Comparison of ENCODE assay signal across 23 cellular contexts in the genomic region with DNA sequence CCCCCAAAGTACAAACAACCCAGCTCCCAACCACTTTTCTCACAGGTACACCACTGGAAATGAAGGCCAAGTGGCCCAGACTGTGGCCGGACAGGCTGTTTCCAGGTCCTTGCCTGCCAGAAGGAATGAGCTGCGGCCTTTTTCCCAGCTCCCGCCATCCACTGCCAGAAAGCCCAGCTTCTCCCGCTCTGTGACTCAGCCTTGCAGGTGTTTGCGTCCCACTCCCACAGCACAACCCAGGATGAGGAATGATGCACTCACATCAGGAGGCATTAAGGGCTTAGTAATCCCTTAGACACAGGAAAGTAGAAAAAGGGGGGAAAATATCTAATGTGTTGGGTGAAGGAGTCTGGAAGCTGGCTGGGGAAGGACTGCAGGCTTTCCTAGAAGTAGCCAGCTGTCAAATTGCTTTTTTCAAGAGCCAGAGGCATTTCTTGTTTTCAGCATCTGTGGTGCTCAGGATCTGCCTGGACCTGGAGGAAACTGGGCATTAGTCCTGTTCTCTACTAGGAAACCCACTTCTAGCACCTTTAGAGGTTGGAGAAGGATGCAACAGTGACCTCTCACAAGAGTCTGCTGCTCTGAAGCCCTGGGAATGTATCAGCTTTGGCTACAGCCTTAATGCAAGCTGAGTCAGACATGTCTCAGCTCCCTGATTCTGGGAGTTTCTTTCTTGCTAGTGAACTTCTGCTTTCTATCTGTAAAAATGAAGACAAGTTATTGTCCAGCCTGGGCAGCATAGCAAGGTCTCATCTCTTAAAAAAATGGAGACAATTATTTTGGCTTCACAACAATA. TPM values are rescaled to one million over a fixed set of nuclear protein-coding genes. Genes with fewer than 3 reads are reported as not detected.
A peak's percentile ranks its signal among the peaks of the same experiment; 100 is the strongest.
DNase-seq lines count a peak whose midpoint lies in the region; ATAC-seq and TF ChIP-seq lines count a peak whose summit lies in the region.
"Had no signal": no experiment of that assay in that cellular context is flagged by ENCODE, and none has a peak within 500 bp of the region (broad histone marks: within the 10 kb centered on the region; RNA-seq: fewer than 3 reads in every experiment).

No MANE protein-coding gene starts in this region.

- TF ChIP-seq CTCF in astrocyte of the spinal cord (IDR thresholded peaks at IDR 0.05; ENCODE audit: low read depth, low read length) (no peak), nephron (IDR thresholded peaks at IDR 0.05; ENCODE audit: unreplicated experiment in 3 of 3) (no peak), sigmoid colon (IDR thresholded peaks at IDR 0.05) (no peak)
- TF ChIP-seq CTCF in CD4-positive, alpha-beta T cell (IDR thresholded peaks at IDR 0.05) = no peak

- H3K27me3 ChIP-seq in CD4-positive, alpha-beta T cell (ENCODE audit: control insufficient read depth, insufficient read depth, low read length) = no peaks in the 10 kb centered on the region
- no peaks in the 10 kb centered on the region for H3K27me3 ChIP-seq in sigmoid colon
- H3K27me3 ChIP-seq: adrenal gland, ovary had no signal

- in situ Hi-C loops in astrocyte of the spinal cord (cut with HindIII; ENCODE audit: low sequenced_read_pairs) = no loop called here

- CTCF ChIA-PET in CD4-positive, alpha-beta T cell (lab: Charles Lee) = no interaction called here

- H3K36me3 Mint-ChIP-seq in nephron (ENCODE audit: low read depth) = no peaks in the 10 kb centered on the region
- no peaks in the 10 kb centered on the region for H3K36me3 Mint-ChIP-seq in CD4-positive, alpha-beta T cell (ENCODE audit: low read depth)

- ATAC-seq in HG03378 (IDR thresholded peaks at IDR 0.05; ENCODE audit: unreplicated experiment) = no peak
- no peak for ATAC-seq in CD4-positive, alpha-beta T cell (ENCODE audit: poor library complexity)

- H3K4me1 ChIP-seq in sigmoid colon = no peaks in the 10 kb centered on the region
- H3K4me1 ChIP-seq: adrenal gland, left ventricle myocardium inferior had no signal

- H3K9me3 ChIP-seq in CD4-positive, alpha-beta T cell (ENCODE audit: control insufficient read depth, low read length) = no peaks in the 10 kb centered on the region
- H3K9me3 ChIP-seq in sigmoid colon = no peaks in the 10 kb centered on the region
- H3K9me3 ChIP-seq: adrenal gland, left ventricle myocardium inferior, ovary had no signal

- peak overlapping the region in 2 of 3 experiments; percentile 10 to 60 for H3K27ac Mint-ChIP-seq in nephron
- H3K27ac Mint-ChIP-seq in CD4-positive, alpha-beta T cell = no peak overlapping the region
- H3K27ac Mint-ChIP-seq: T-helper 1 cell treated with Interleukin-12 subunit alpha and Interleukin-12 subunit beta and Interleukin-4 antibody, amounts not matched to agents 30 μg/mL and 1 μg/mL, for 36 hours had no signal

- POLR2A ChIA-PET in CD4-positive, alpha-beta T cell (lab: Charles Lee) = no interaction called here

- H3K9me3 Mint-ChIP-seq in nephron = no peaks in the 10 kb centered on the region
- H3K9me3 Mint-ChIP-seq in CD4-positive, alpha-beta T cell = no peaks in the 10 kb centered on the region
- H3K9me3 Mint-ChIP-seq: T-helper 1 cell treated with Interleukin-12 subunit alpha and Interleukin-12 subunit beta and Interleukin-4 antibody, amounts not matched to agents 30 μg/mL and 1 μg/mL, for 36 hours had no signal

- no peak for TF ChIP-seq POLR2A in sigmoid colon (IDR thresholded peaks at IDR 0.05)

- peaks cover 11% of the 10 kb centered on the region for H3K27me3 Mint-ChIP-seq in nephron (ENCODE audit: low read depth)
- peaks cover 4% of the 10 kb centered on the region for H3K27me3 Mint-ChIP-seq in CD4-positive, alpha-beta T cell

- H3K4me3 ChIP-seq in astrocyte of the spinal cord (ENCODE audit: low read depth, low read length) = no peak overlapping the region
- no peak overlapping the region for H3K4me3 ChIP-seq in sigmoid colon
- H3K4me3 ChIP-seq: adrenal gland, left ventricle myocardium inferior, ovary had no signal

- intact Hi-C loops in CD4-positive, alpha-beta T cell (cut with DNase I, micrococcal nuclease) = loop anchor here in 1 of 2 experiments (10.0 kb wide), 1 partner anchor 1313 kb away; no protein-coding TSS in a partner anchor
- intact Hi-C loops in sigmoid colon (cut with DNase I) = loop anchor here (10.0 kb wide), 1 partner anchor 117 kb away; no protein-coding TSS in a partner anchor

- peak; percentile 10 for DNase-seq in EH (ENCODE audit: low read depth)
- DNase-seq in MV-4-11 (lab: John Stamatoyannopoulos, UW) = peak; percentile 52
- DNase-seq in astrocyte of the spinal cord (ENCODE audit: low read depth, low spot score) = peak; percentile 29
- DNase-seq in activated CD8-positive, alpha-beta memory T cell treated with anti-CD3 and anti-CD28 coated beads, Interleukin-2, amount 50 U/mL, for 48 hours = no peak
- no peak for DNase-seq in CD4-positive, alpha-beta T cell
- no peak for DNase-seq in sigmoid colon
- DNase-seq: activated CD4-positive, CD25-positive, alpha-beta regulatory T cell; GOT3; KG1; left ventricle myocardium inferior; NCI-H1417 treated with DMSO at 0.1 percent for 48 hours; ovary; stimulated activated CD4-positive, alpha-beta T cell treated with anti-CD3 and anti-CD28 coated beads, Interleukin-4, amount 100 ng/mL, for 4 hours had no signal

- no peak for TF ChIP-seq EP300 in sigmoid colon (IDR thresholded peaks at IDR 0.05)

- no peak overlapping the region for H3K27ac ChIP-seq in CD4-positive, alpha-beta T cell (ENCODE audit: low read depth, low read length)
- H3K27ac ChIP-seq in sigmoid colon = peak overlapping the region in 2 of 4 donors; percentile 0 to 14
- H3K27ac ChIP-seq: adrenal gland, HL-60, left ventricle myocardium inferior, ovary had no signal

- WGBS in sigmoid colon, 2 donors = 89 to 90% methylated on average over 5 of the region's 5 CpGs

- H3K4me3 Mint-ChIP-seq in nephron = no peak overlapping the region
- no peak overlapping the region for H3K4me3 Mint-ChIP-seq in CD4-positive, alpha-beta T cell
- H3K4me3 Mint-ChIP-seq: T-helper 1 cell treated with Interleukin-12 subunit alpha and Interleukin-12 subunit beta and Interleukin-4 antibody, amounts not matched to agents 30 μg/mL and 1 μg/mL, for 36 hours had no signal

- peaks cover 32% of the 10 kb centered on the region for H3K4me1 Mint-ChIP-seq in nephron
- H3K4me1 Mint-ChIP-seq in CD4-positive, alpha-beta T cell (ENCODE audit: low read depth) = no peaks in the 10 kb centered on the region

- no peaks in the 10 kb centered on the region for H3K36me3 ChIP-seq in sigmoid colon
- H3K36me3 ChIP-seq: adrenal gland, left ventricle myocardium inferior, ovary had no signal

RNA-seq across cellular contexts. Expression of a gene that starts 13.2 kb away (rescaled TPM):
- total RNA-seq in CD4-positive, alpha-beta T cell = not detected
- 1 to 10 TPM in 3 of 4 donors, not detected in 1; 4.2 to 8.1 (median 5.0) TPM for total RNA-seq in sigmoid colon
- 1 to 10 TPM in 2 of 3 donors, not detected in 1; 1.3 to 6.0 TPM for polyA plus RNA-seq in sigmoid colon
- total RNA-seq: activated CD8-positive, alpha-beta memory T cell treated with anti-CD3 and anti-CD28 coated beads for 36 hours had no signal
- polyA plus RNA-seq: AG04450 had no signal

RNA-seq across cellular contexts. Expression of a gene that starts 54.5 kb away (rescaled TPM):
- not detected for total RNA-seq in CD4-positive, alpha-beta T cell
- total RNA-seq in sigmoid colon = not detected
- polyA plus RNA-seq in sigmoid colon = not detected
- total RNA-seq: activated CD8-positive, alpha-beta memory T cell treated with anti-CD3 and anti-CD28 coated beads for 36 hours; adrenal gland; cerebellum; frontal cortex; left ventricle myocardium inferior; ovary; temporal lobe had no signal
- polyA plus RNA-seq: adrenal gland, AG04450, ovary had no signal

Comparison
In these comparisons a context has a peak if more than half of its experiments do, and no peak if none do; other contexts are left out.
1. DNase-seq: peak in EH (single experiment), MV-4-11 (single experiment) and astrocyte of the spinal cord (single experiment); none in activated CD8-positive, alpha-beta memory T cell treated with anti-CD3 and anti-CD28 coated beads, Interleukin-2, amount 50 U/mL, for 48 hours (single experiment), CD4-positive, alpha-beta T cell (0 of 10) and sigmoid colon (single experiment).